In genomic region chr2:157793053-157793612, GRCh38 we compare ENCODE assay signal across 15 cellular contexts.
DNase-seq lines count a peak whose midpoint lies in the region; TF ChIP-seq lines count a peak whose summit lies in the region.
"Had no signal": no experiment of that assay in that cellular context is flagged by ENCODE, and none has a peak within 500 bp of the region (broad histone marks: within the 10 kb centered on the region; RNA-seq: fewer than 3 reads in every experiment).

No MANE protein-coding gene starts in this region.

- no peak overlapping the region for H4K5ac ChIP-seq in H9 (ENCODE audit: insufficient read length, low read depth, low read length)

- in situ Hi-C loops in ACHN (cut with HindIII; ENCODE audit: low pct_ligation_motif_present, low pct_unique_long_range_greater_than_20kb, low sequenced_read_pairs): no loop called here
- in situ Hi-C loops in brain microvascular endothelial cell (cut with HindIII; ENCODE audit: low pct_ligation_motif_present, low sequenced_read_pairs): loop anchor here (25.0 kb wide), 1 partner anchor 219 kb away; no protein-coding TSS in a partner anchor

- H4K8ac ChIP-seq in H9 (replicated peaks; ENCODE audit: insufficient read length, low read depth, low read length) (no peak overlapping the region), trophoblast cell (ENCODE audit: low read depth, low read length) (no peak overlapping the region)

- H3K27ac Mint-ChIP-seq in H9: no peak overlapping the region
- H3K27ac Mint-ChIP-seq: T-helper 1 cell treated with Interleukin-12 subunit alpha and Interleukin-12 subunit beta and Interleukin-4 antibody, amounts not matched to agents 30 μg/mL and 1 μg/mL, for 36 hours had no signal

- H2BK120ac ChIP-seq in H9 (ENCODE audit: low read depth, low read length, poor library complexity, severe bottlenecking) (no peak overlapping the region), trophoblast cell (ENCODE audit: insufficient read depth, low read length, poor library complexity) (no peak overlapping the region)

- H3K14ac ChIP-seq in H9 (ENCODE audit: insufficient read depth, low read length) (no peak overlapping the region), trophoblast cell (ENCODE audit: low read length) (no peak overlapping the region)

- H2BK5ac ChIP-seq in H9 (ENCODE audit: insufficient read length, low read length): no peak overlapping the region
- H2BK5ac ChIP-seq in trophoblast cell (ENCODE audit: low read depth, low read length, poor library complexity): no peak overlapping the region

- H3K23ac ChIP-seq in H9 (ENCODE audit: insufficient read length, low read depth, low read length) (no peak overlapping the region), trophoblast cell (ENCODE audit: low read length) (no peak overlapping the region)

- no peak overlapping the region for H3T11ph ChIP-seq in H9 (ENCODE audit: low read length)

- no peaks in the 10 kb centered on the region for H3K36me3 ChIP-seq in brain microvascular endothelial cell (replicated peaks)
- peaks cover 9% of the 10 kb centered on the region for H3K36me3 ChIP-seq in mesodermal cell (ENCODE audit: control insufficient read depth, insufficient read depth, low read length)
- H3K36me3 ChIP-seq in trophoblast cell (ENCODE audit: control insufficient read depth in 1 of 2, insufficient read depth in 2 of 2, low read length in 2 of 2): peaks cover 2 to 4% of the 10 kb centered on the region in 2 experiments
- H3K36me3 ChIP-seq in left ventricle myocardium inferior: peaks cover 6% of the 10 kb centered on the region

- H3K4me3 ChIP-seq in brain microvascular endothelial cell (ENCODE audit: low read depth, low read length) (no peak overlapping the region), mesodermal cell (ENCODE audit: extremely low read depth, insufficient read depth, low read length, poor library complexity, severe bottlenecking) (no peak overlapping the region), trophoblast cell (ENCODE audit: low read depth, low read length) (no peak overlapping the region), left ventricle myocardium inferior (no peak overlapping the region)
- H3K4me3 ChIP-seq: testis had no signal

- H3K27me3 Mint-ChIP-seq in H9 (ENCODE audit: low read depth): no peaks in the 10 kb centered on the region
- H3K27me3 Mint-ChIP-seq: CD8-positive, alpha-beta memory T cell had no signal

- no peak overlapping the region for H3K4me3 Mint-ChIP-seq in H9
- H3K4me3 Mint-ChIP-seq: activated T-cell treated with anti-CD3 and anti-CD28 coated beads, Interleukin-2, amount 50 U/mL, for 4 hours; CD8-positive, alpha-beta memory T cell; T-helper 1 cell treated with Interleukin-12 subunit alpha and Interleukin-12 subunit beta and Interleukin-4 antibody, amounts not matched to agents 30 μg/mL and 1 μg/mL, for 36 hours had no signal

- H3K79me1 ChIP-seq in H9 (ENCODE audit: insufficient read depth, low read depth, low read length, poor library complexity, severe bottlenecking) (no peaks in the 10 kb centered on the region), trophoblast cell (ENCODE audit: low read length) (no peaks in the 10 kb centered on the region)

- H3K23me2 ChIP-seq in H9 (ENCODE audit: insufficient read length, low read depth, low read length, poor library complexity, severe bottlenecking): no peaks in the 10 kb centered on the region

- H3K9me3 Mint-ChIP-seq in H9: no peaks in the 10 kb centered on the region
- H3K9me3 Mint-ChIP-seq: activated T-cell treated with anti-CD3 and anti-CD28 coated beads, Interleukin-2, amount 50 U/mL, for 4 hours; CD8-positive, alpha-beta memory T cell; T-helper 1 cell treated with Interleukin-12 subunit alpha and Interleukin-12 subunit beta and Interleukin-4 antibody, amounts not matched to agents 30 μg/mL and 1 μg/mL, for 36 hours had no signal

- TF ChIP-seq CTCF in H9 (conservative IDR thresholded peaks at IDR 0.05) (peak; percentile 45; the same call in 2 of the 3 replicates), brain microvascular endothelial cell (IDR thresholded peaks at IDR 0.05; ENCODE audit: low read depth, low read length, missing control alignments) (peak; percentile 47), left ventricle myocardium inferior (IDR thresholded peaks at IDR 0.05; ENCODE audit: borderline replicate concordance) (no peak)

- H2BK20ac ChIP-seq in H9 (ENCODE audit: low read depth, low read length, poor library complexity, severe bottlenecking): no peak overlapping the region

- no peak overlapping the region for H4K12ac ChIP-seq in trophoblast cell (ENCODE audit: low read depth, low read length)

- H3K36me3 Mint-ChIP-seq in H9 (ENCODE audit: insufficient read depth in 1 of 3, low read depth in 3 of 3): peaks cover 0 to 5% (median under 1%) of the 10 kb centered on the region in 3 experiments; a peak in 2 of 7 replicates

- no peak overlapping the region for H3K9ac ChIP-seq in H9 (ENCODE audit: extremely low read depth, insufficient read length, low read length)
- no peak overlapping the region for H3K9ac ChIP-seq in trophoblast cell (ENCODE audit: low read length)

- no peaks in the 10 kb centered on the region for H4K20me1 ChIP-seq in H9 (ENCODE audit: control insufficient read depth, insufficient read depth, insufficient read length)

- no peak overlapping the region for H3K18ac ChIP-seq in H9 (ENCODE audit: insufficient read length, low read depth, low read length)
- H3K18ac ChIP-seq in trophoblast cell (ENCODE audit: low read length): no peak overlapping the region

- no peak overlapping the region for H3K4ac ChIP-seq in H9 (ENCODE audit: low read depth, low read length)
- H3K4ac ChIP-seq in trophoblast cell (ENCODE audit: low read depth, low read length): no peak overlapping the region

- no peaks in the 10 kb centered on the region for H3K9me3 ChIP-seq in H9 (ENCODE audit: control insufficient read depth, low read depth, low read length)
- no peaks in the 10 kb centered on the region for H3K9me3 ChIP-seq in mesodermal cell (ENCODE audit: control insufficient read depth, low read length)
- H3K9me3 ChIP-seq in trophoblast cell (ENCODE audit: insufficient read depth, low read depth, low read length): no peaks in the 10 kb centered on the region
- no peaks in the 10 kb centered on the region for H3K9me3 ChIP-seq in left ventricle myocardium inferior (replicated peaks)
- H3K9me3 ChIP-seq: testis had no signal

- H2AFZ ChIP-seq in H9 (ENCODE audit: low read length): no peak overlapping the region
- no peak overlapping the region for H2AFZ ChIP-seq in trophoblast cell (ENCODE audit: insufficient read depth, low read length, poor library complexity)

- DNase-seq in ACHN (peak; percentile 19), H9 (no peak), brain microvascular endothelial cell (no peak), activated gamma-delta T cell treated with Interleukin-2 at 50 U/mL for 16 hours (no peak), T-helper 2 cell (no peak), trophoblast cell (no peak), left ventricle myocardium inferior (no peak)
- DNase-seq: activated T-cell treated with anti-CD3 and anti-CD28 coated beads, Interleukin-2, amount 50 U/mL, for 4 hours; CD8-positive, alpha-beta memory T cell; Karpas-422; mammary epithelial cell; NCI-H2081; testis had no signal

- intact Hi-C loops in left ventricle myocardium inferior (cut with micrococcal nuclease): no loop called here

- no peak overlapping the region for H2AK5ac ChIP-seq in H9 (ENCODE audit: insufficient read length, low read length)
- no peak overlapping the region for H2AK5ac ChIP-seq in trophoblast cell (ENCODE audit: low read length)

- no peak overlapping the region for H2BK15ac ChIP-seq in H9 (ENCODE audit: low read depth, low read length)

- H3K27me3 ChIP-seq in H9 (ENCODE audit: insufficient read depth, low read length) (no peaks in the 10 kb centered on the region), brain microvascular endothelial cell (replicated peaks) (no peaks in the 10 kb centered on the region), trophoblast cell (ENCODE audit: insufficient read depth, low read length) (no peaks in the 10 kb centered on the region), left ventricle myocardium inferior (ENCODE audit: low read depth) (no peaks in the 10 kb centered on the region)
- H3K27me3 ChIP-seq: testis had no signal

- no peak overlapping the region for H3K56ac ChIP-seq in H9 (ENCODE audit: insufficient read length, low read depth, low read length)

- H3K79me2 ChIP-seq in H9 (ENCODE audit: insufficient read depth, low read length) (no peaks in the 10 kb centered on the region), trophoblast cell (ENCODE audit: control insufficient read depth, insufficient read depth, low read length, poor library complexity) (no peaks in the 10 kb centered on the region)

- no peak overlapping the region for H3K27ac ChIP-seq in H9 (ENCODE audit: insufficient read length, low read depth, low read length)
- H3K27ac ChIP-seq in brain microvascular endothelial cell: no peak overlapping the region
- H3K27ac ChIP-seq in mesodermal cell (ENCODE audit: low read depth, low read length, severe bottlenecking): peak overlapping the region; percentile 32
- H3K27ac ChIP-seq in trophoblast cell (ENCODE audit: low read depth, low read length): no peak overlapping the region
- H3K27ac ChIP-seq in left ventricle myocardium inferior (replicated peaks): no peak overlapping the region
- H3K27ac ChIP-seq: testis had no signal

- H2BK12ac ChIP-seq in H9 (ENCODE audit: insufficient read length, low read depth, low read length): no peak overlapping the region
- no peak overlapping the region for H2BK12ac ChIP-seq in trophoblast cell (ENCODE audit: low read length)

- no peak overlapping the region for H3K4me2 ChIP-seq in H9 (ENCODE audit: insufficient read depth, insufficient read length, low read length)
- H3K4me2 ChIP-seq in trophoblast cell (ENCODE audit: low read length): no peak overlapping the region

- no peaks in the 10 kb centered on the region for H3K4me1 ChIP-seq in H9 (ENCODE audit: insufficient read depth, low read length)
- H3K4me1 ChIP-seq in mesodermal cell (ENCODE audit: control insufficient read depth, insufficient read depth, low read length, poor library complexity, severe bottlenecking): peaks cover 67% of the 10 kb centered on the region
- peaks cover 4% of the 10 kb centered on the region in 2 experiments for H3K4me1 ChIP-seq in trophoblast cell (ENCODE audit: control insufficient read depth in 1 of 2, insufficient read depth in 2 of 2, low read length in 2 of 2)
- peaks cover 43% of the 10 kb centered on the region for H3K4me1 ChIP-seq in left ventricle myocardium inferior
- H3K4me1 ChIP-seq: testis had no signal

- peaks cover under 1 to 2% of the 10 kb centered on the region in 2 experiments for H3K4me1 Mint-ChIP-seq in H9

- H4K91ac ChIP-seq in H9 (ENCODE audit: insufficient read length, low read depth, low read length) (no peak overlapping the region), trophoblast cell (ENCODE audit: low read depth, low read length) (no peak overlapping the region)
